In genomic region chr12:14362347-14362746, GRCh38 we compare ENCODE assay signal across 15 cellular contexts. TPM values are rescaled to one million over a fixed set of nuclear protein-coding genes. Genes with fewer than 3 reads are reported as not detected.
DNase-seq lines count a peak whose midpoint lies in the region; ATAC-seq and TF ChIP-seq lines count a peak whose summit lies in the region.
"Had no signal": no experiment of that assay in that cellular context is flagged by ENCODE, and none has a peak within 500 bp of the region (broad histone marks: within the 10 kb centered on the region; RNA-seq: fewer than 3 reads in every experiment).

No MANE protein-coding gene starts in this region.

- CTCF ChIA-PET in T-cell (lab: Charles Lee): interaction anchor here (0.7 to 1.7 kb wide), 5 partner anchors 23 to 404 kb away, joined by 3 to 13 read pairs (median 4); no protein-coding TSS in a partner anchor

- no peak for TF ChIP-seq CTCF in HFFc6 (IDR thresholded peaks at IDR 0.05)
- TF ChIP-seq CTCF in ascending aorta (IDR thresholded peaks at IDR 0.05): no peak

- H3K9me3 Mint-ChIP-seq in activated naive CD4-positive, alpha-beta T cell treated with anti-CD3 and anti-CD28 coated beads, Interleukin-2, amount 50 U/mL, for 24 hours: peaks cover 7% of the 10 kb centered on the region
- H3K9me3 Mint-ChIP-seq in activated naive CD4-positive, alpha-beta T cell treated with anti-CD3 and anti-CD28 coated beads, Interleukin-2, amount 50 U/mL, for 72 hours: peaks cover 0 to 5% of the 10 kb centered on the region in 2 donors
- no peaks in the 10 kb centered on the region for H3K9me3 Mint-ChIP-seq in T-cell
- H3K9me3 Mint-ChIP-seq in HFFc6: peaks cover 5% of the 10 kb centered on the region

- POLR2A ChIA-PET in T-cell (lab: Charles Lee): interaction anchor here in 1 of 2 donors (1.1 kb wide), 1 partner anchor 21 kb away, joined by 5 read pairs; no protein-coding TSS in a partner anchor

- ATAC-seq in activated naive CD4-positive, alpha-beta T cell treated with anti-CD3 and anti-CD28 coated beads, Interleukin-2, amount 50 U/mL, for 72 hours: no peak
- ATAC-seq in GM21825 (IDR thresholded peaks at IDR 0.05; ENCODE audit: unreplicated experiment): peak; percentile 34
- ATAC-seq in T-cell (replicated peaks in 1 of 4): no peak
- ATAC-seq: mucosa of descending colon, pancreas, SK-N-SH treated with all-trans-retinoic acid at 6 μM for 48 hours had no signal

- no peak for DNase-seq in activated naive CD4-positive, alpha-beta T cell treated with anti-CD3 and anti-CD28 coated beads, Interleukin-2, amount 50 U/mL, for 72 hours (ENCODE audit: low spot score in 2 of 2)
- DNase-seq in T-cell: no peak
- DNase-seq in HFFc6: no peak
- DNase-seq in SKM-1 (lab: John Stamatoyannopoulos, UW; ENCODE audit: unreplicated experiment): no peak
- DNase-seq in H7: no peak
- DNase-seq in ascending aorta (ENCODE audit: low spot score in 2 of 2): no peak
- DNase-seq: amygdala, Caco-2, H9, mucosa of descending colon, NCI-H2171 treated with DMSO at 0.1 percent for 48 hours, pancreas had no signal

- H3K36me3 ChIP-seq in H7 (replicated peaks; ENCODE audit: control insufficient read depth, insufficient read depth, low read length): no peaks in the 10 kb centered on the region
- H3K36me3 ChIP-seq in ascending aorta: no peaks in the 10 kb centered on the region
- H3K36me3 ChIP-seq: pancreas had no signal

- H3K27ac ChIP-seq in ascending aorta: no peak overlapping the region
- H3K27ac ChIP-seq: pancreas had no signal

- H3K9me3 ChIP-seq in ascending aorta: no peaks in the 10 kb centered on the region
- H3K9me3 ChIP-seq: mucosa of descending colon, pancreas had no signal

- intact Hi-C loops in ascending aorta (cut with DNase I): no loop called here

- H3K4me1 ChIP-seq in ascending aorta: no peaks in the 10 kb centered on the region
- H3K4me1 ChIP-seq: pancreas had no signal

- H3K4me3 Mint-ChIP-seq in activated naive CD4-positive, alpha-beta T cell treated with anti-CD3 and anti-CD28 coated beads, Interleukin-2, amount 50 U/mL, for 24 hours: no peak overlapping the region
- H3K4me3 Mint-ChIP-seq in T-cell (no peak overlapping the region), HFFc6 (no peak overlapping the region)
- H3K4me3 Mint-ChIP-seq: H9 had no signal

- no peak overlapping the region for H3K4me3 ChIP-seq in H7 (ENCODE audit: insufficient read depth, low read depth, low read length)
- H3K4me3 ChIP-seq in ascending aorta: no peak overlapping the region
- H3K4me3 ChIP-seq: mucosa of descending colon, pancreas had no signal

- peaks cover 6% of the 10 kb centered on the region for H3K36me3 Mint-ChIP-seq in activated naive CD4-positive, alpha-beta T cell treated with anti-CD3 and anti-CD28 coated beads, Interleukin-2, amount 50 U/mL, for 24 hours
- H3K36me3 Mint-ChIP-seq in activated naive CD4-positive, alpha-beta T cell treated with anti-CD3 and anti-CD28 coated beads, Interleukin-2, amount 50 U/mL, for 72 hours: peaks cover 23 to 28% of the 10 kb centered on the region in 2 donors
- H3K36me3 Mint-ChIP-seq in T-cell: peaks cover 3% of the 10 kb centered on the region
- H3K36me3 Mint-ChIP-seq in HFFc6 (ENCODE audit: low read depth): peaks cover 14% of the 10 kb centered on the region

- H3K27me3 ChIP-seq in H7 (ENCODE audit: control insufficient read depth, insufficient read depth, low read length) (no peaks in the 10 kb centered on the region), ascending aorta (no peaks in the 10 kb centered on the region)
- H3K27me3 ChIP-seq: pancreas had no signal

- H3K27me3 Mint-ChIP-seq in activated naive CD4-positive, alpha-beta T cell treated with anti-CD3 and anti-CD28 coated beads, Interleukin-2, amount 50 U/mL, for 24 hours: no peaks in the 10 kb centered on the region
- H3K27me3 Mint-ChIP-seq in T-cell (no peaks in the 10 kb centered on the region), HFFc6 (ENCODE audit: insufficient read depth) (peaks cover 4% of the 10 kb centered on the region; the same call in 1 of the 2 replicates)

- peaks cover 28% of the 10 kb centered on the region for H3K4me1 Mint-ChIP-seq in activated naive CD4-positive, alpha-beta T cell treated with anti-CD3 and anti-CD28 coated beads, Interleukin-2, amount 50 U/mL, for 24 hours
- H3K4me1 Mint-ChIP-seq in T-cell (peaks cover 19 to 24% (median 24%) of the 10 kb centered on the region in 3 donors), HFFc6 (ENCODE audit: low read depth) (peaks cover 23% of the 10 kb centered on the region)

- H3K27ac Mint-ChIP-seq in activated naive CD4-positive, alpha-beta T cell treated with anti-CD3 and anti-CD28 coated beads, Interleukin-2, amount 50 U/mL, for 24 hours: peak overlapping the region; percentile 85
- H3K27ac Mint-ChIP-seq in activated naive CD4-positive, alpha-beta T cell treated with anti-CD3 and anti-CD28 coated beads, Interleukin-2, amount 50 U/mL, for 72 hours: peak overlapping the region in 1 of 2 donors; percentile 46
- peak overlapping the region; percentile 48 to 78 for H3K27ac Mint-ChIP-seq in T-cell
- no peak overlapping the region for H3K27ac Mint-ChIP-seq in HFFc6
- H3K27ac Mint-ChIP-seq: H9 had no signal

RNA-seq across cellular contexts. Expression of gene ATF7IP, which starts 3.1 kb away (rescaled TPM):
- 10 to 100 TPM; 78.1 to 85.5 TPM for total RNA-seq in activated naive CD4-positive, alpha-beta T cell treated with anti-CD3 and anti-CD28 coated beads, Interleukin-2, amount 50 U/mL, for 72 hours
- total RNA-seq in T-cell (100 to 1,000 TPM; 112 to 165 (median 147) TPM), ascending aorta (58.2 TPM)
- total RNA-seq in HFFc6 (2021; fragmentation: NEBNext Ultra II Directional; extraction: Animal tissue kit (Norgen Biotek cat#: 25700)): 10 to 100 TPM; 38.3 to 47.3 (median 41.7) TPM
- 19.5 and 26.2 TPM in 2 replicates for total RNA-seq in H7 (2014; rRNA removed; shearing (Covaris generic))
